In the genomic region with DNA sequence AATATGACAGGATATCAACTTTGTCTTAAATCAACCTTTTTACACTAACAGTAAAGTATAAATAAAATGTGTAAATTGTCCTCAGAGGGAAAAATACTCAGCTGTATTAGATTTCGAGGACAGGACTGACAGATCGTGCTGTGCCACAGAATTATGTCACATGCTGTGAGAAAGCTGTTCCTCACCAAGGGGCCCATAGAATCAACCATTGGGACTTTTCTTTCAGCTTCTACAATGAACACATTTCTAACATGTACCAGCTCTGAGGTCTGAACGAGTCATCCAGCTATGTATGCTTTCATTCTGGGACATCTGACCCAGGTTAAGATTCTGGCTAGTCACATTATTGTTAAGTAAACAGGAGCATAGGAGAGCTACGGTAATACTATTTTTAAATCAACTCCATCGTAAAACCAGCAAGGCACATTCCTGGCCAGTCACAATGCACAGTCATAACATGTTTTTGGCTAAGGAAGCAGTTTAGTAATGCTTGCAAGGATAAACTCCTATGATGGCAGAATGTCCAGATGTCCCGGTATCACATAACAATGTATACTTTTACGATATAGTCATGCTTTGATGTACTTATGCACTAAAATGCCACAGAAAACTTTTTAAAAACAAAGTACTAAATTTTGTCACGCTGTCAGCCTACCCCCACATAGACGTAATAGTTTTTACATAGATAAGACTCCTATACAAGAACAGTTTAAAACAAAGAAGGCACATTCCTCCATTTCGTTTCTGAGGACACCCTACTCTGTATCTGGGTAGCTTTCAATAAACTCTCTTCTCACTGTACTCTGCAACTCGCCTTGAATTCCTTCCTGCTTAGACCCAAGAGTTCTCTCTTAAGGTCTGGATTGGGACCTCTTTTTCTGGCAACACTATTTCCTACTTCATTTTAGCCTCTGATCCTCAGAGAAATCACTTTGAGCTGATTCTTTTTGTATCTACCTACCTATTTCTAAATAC, we compare ENCODE assay signal across 13 cellular contexts. TPM values are rescaled to one million over a fixed set of nuclear protein-coding genes. Genes with fewer than 3 reads are reported as not detected.
DNase-seq lines count a peak whose midpoint lies in the region; ATAC-seq, FAIRE-seq and TF ChIP-seq lines count a peak whose summit lies in the region.
"Had no signal": no experiment of that assay in that cellular context is flagged by ENCODE, and none has a peak within 500 bp of the region (broad histone marks: within the 10 kb centered on the region; RNA-seq: fewer than 3 reads in every experiment).

No MANE protein-coding gene starts in this region.

- peak; percentile 54 for DNase-seq in brain pericyte (ENCODE audit: low read depth, low spot score)
- peak; percentile 26 for DNase-seq in left kidney (ENCODE audit: low read depth, low spot score)
- DNase-seq in transverse colon, result no peak
- DNase-seq in activated CD4-positive, CD25-positive, alpha-beta regulatory T cell (lab: John Stamatoyannopoulos, UW), result no peak
- DNase-seq in right cardiac atrium, result no peak
- no peak for DNase-seq in GM12891 (ENCODE audit: insufficient read length, low spot score)
- no peak for DNase-seq in activated naive CD4-positive, alpha-beta T cell treated with Interleukin-2 at 50 U/mL for 16 hours
- DNase-seq: activated B cell treated with CpG ODN at 0.5 μM for 24 hours, DMS53, Kasumi-1, naive B cell had no signal

- 26 to 42% methylated on average over 9 to 11 of the region's 11 CpGs for WGBS in transverse colon (ENCODE audit: low coverage in 1 of 2), 2 donors
- 48% methylated on average over 11 of the region's 11 CpGs for WGBS in right cardiac atrium

- H3K9me3 ChIP-seq in HEK293 (ENCODE audit: control insufficient read depth, insufficient read depth, low read depth, low read length) (no peaks in the 10 kb centered on the region), transverse colon (no peaks in the 10 kb centered on the region), right cardiac atrium (ENCODE audit: control insufficient read depth, low read length) (no peaks in the 10 kb centered on the region)

- H3K4me3 ChIP-seq in HEK293 (ENCODE audit: low read depth, low read length) (no peak overlapping the region), transverse colon (no peak overlapping the region), right cardiac atrium (ENCODE audit: low read length) (no peak overlapping the region)

- no peak for ATAC-seq in right cardiac atrium

- POLR2A ChIA-PET in HEK293 (lab: Yijun Ruan, JAX), result no interaction called here

- CTCF ChIA-PET in HEK293 (lab: Yijun Ruan, JAX), result interaction anchor here (0.6 to 1.5 kb wide), 3 partner anchors 27 to 180 kb away, joined by 3 to 5 read pairs (median 3); a partner anchor contains a TSS

- no peak for FAIRE-seq in GM12891 (lab: Jason Lieb, UNC)

- H3K27ac ChIP-seq in HEK293 (ENCODE audit: extremely low read depth, low read depth, low read length), result no peak overlapping the region
- H3K27ac ChIP-seq in transverse colon, result peak overlapping the region; percentile 27 to 68 (median 50)
- no peak overlapping the region for H3K27ac ChIP-seq in right cardiac atrium (ENCODE audit: low read length)

- TF ChIP-seq POLR2A in transverse colon (IDR thresholded peaks at IDR 0.05) (no peak), GM12891 (IDR thresholded peaks at IDR 0.05; ENCODE audit: low read depth, low read length) (no peak)

- peak; percentile 47 for TF ChIP-seq EP300 in transverse colon (IDR thresholded peaks at IDR 0.05; ENCODE audit: low read depth)

- H3K4me1 ChIP-seq in HEK293 (ENCODE audit: control insufficient read depth, insufficient read depth, low read length) (no peaks in the 10 kb centered on the region), transverse colon (no peaks in the 10 kb centered on the region), right cardiac atrium (ENCODE audit: control insufficient read depth, insufficient read depth, low read length) (no peaks in the 10 kb centered on the region)

- H3K36me3 ChIP-seq in HEK293 (ENCODE audit: control insufficient read depth in 2 of 2, insufficient read depth in 1 of 2, low read length in 2 of 2), result no peaks in the 10 kb centered on the region
- H3K36me3 ChIP-seq in transverse colon, result no peaks in the 10 kb centered on the region

- in situ Hi-C loops in transverse colon (cut with MboI; ENCODE audit: low pct_ligation_motif_present in 1 of 4, low pct_unique_long_range_greater_than_20kb in 1 of 4, low sequenced_read_pairs in 3 of 4), result no loop called here

- H3K27me3 ChIP-seq in transverse colon (no peaks in the 10 kb centered on the region), right cardiac atrium (ENCODE audit: control insufficient read depth, insufficient read depth) (no peaks in the 10 kb centered on the region)

- TF ChIP-seq CTCF in HEK293 (tag by site-specific recombination; IDR thresholded peaks at IDR 0.05), result no peak
- no peak for TF ChIP-seq CTCF in transverse colon (IDR thresholded peaks at IDR 0.05)

- intact Hi-C loops in transverse colon (cut with DNase I; ENCODE audit: low total_unique reads), result no loop called here
- intact Hi-C loops in right cardiac atrium (cut with DNase I), result no loop called here

TF ChIP-seq in HEK293, 187 proteins besides CTCF, POLR2A, EP300 and RAD21 (continues in another document):
- TF ChIP-seq ZIC2 (tag by site-specific recombination; IDR thresholded peaks at IDR 0.05) (peak; percentile 48; the same call in 1 of the 2 replicates), ZSCAN16 (tag by site-specific recombination; IDR thresholded peaks at IDR 0.05) (no peak), ZNF596 (tag by site-specific recombination; IDR thresholded peaks at IDR 0.05) (no peak), ZNF155 (tag by site-specific recombination; IDR thresholded peaks at IDR 0.05) (no peak), ZNF335 (tag by site-specific recombination; conservative IDR thresholded peaks at IDR 0.05) (peak; percentile 83), ZNF341 (tag by site-specific recombination; IDR thresholded peaks at IDR 0.05; ENCODE audit: low read depth) (no peak), ZNF600 (tag by site-specific recombination; IDR thresholded peaks at IDR 0.05) (0 out of 2 replicates have a peak, but pooled peaks have one; percentile 25), ZNF555 (tag by site-specific recombination; conservative IDR thresholded peaks at IDR 0.05) (no peak), ZNF501 (tag by site-specific recombination; IDR thresholded peaks at IDR 0.05) (no peak), ZBTB7A (tag by site-specific recombination; IDR thresholded peaks at IDR 0.05; ENCODE audit: low read depth) (no peak)
- TF ChIP-seq, protein P1, sequence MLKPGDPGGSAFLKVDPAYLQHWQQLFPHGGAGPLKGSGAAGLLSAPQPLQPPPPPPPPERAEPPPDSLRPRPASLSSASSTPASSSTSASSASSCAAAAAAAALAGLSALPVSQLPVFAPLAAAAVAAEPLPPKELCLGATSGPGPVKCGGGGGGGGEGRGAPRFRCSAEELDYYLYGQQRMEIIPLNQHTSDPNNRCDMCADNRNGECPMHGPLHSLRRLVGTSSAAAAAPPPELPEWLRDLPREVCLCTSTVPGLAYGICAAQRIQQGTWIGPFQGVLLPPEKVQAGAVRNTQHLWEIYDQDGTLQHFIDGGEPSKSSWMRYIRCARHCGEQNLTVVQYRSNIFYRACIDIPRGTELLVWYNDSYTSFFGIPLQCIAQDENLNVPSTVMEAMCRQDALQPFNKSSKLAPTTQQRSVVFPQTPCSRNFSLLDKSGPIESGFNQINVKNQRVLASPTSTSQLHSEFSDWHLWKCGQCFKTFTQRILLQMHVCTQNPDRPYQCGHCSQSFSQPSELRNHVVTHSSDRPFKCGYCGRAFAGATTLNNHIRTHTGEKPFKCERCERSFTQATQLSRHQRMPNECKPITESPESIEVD (tag by site-specific recombination; IDR thresholded peaks at IDR 0.05), result peak; percentile 74

TF ChIP-seq in GM12891, 5 proteins besides CTCF, POLR2A, EP300 and RAD21:
- TF ChIP-seq POU2F2 (IDR thresholded peaks at IDR 0.05; ENCODE audit: low read depth, low read length) (no peak), SPI1 (IDR thresholded peaks at IDR 0.05; ENCODE audit: low read depth, low read length) (no peak), PAX5 (IDR thresholded peaks at IDR 0.05; ENCODE audit: insufficient read depth, low read length, severe bottlenecking) (no peak), TAF1 (IDR thresholded peaks at IDR 0.05; ENCODE audit: low read depth, low read length) (no peak), POLR2AphosphoS5 (IDR thresholded peaks at IDR 0.05; ENCODE audit: low read depth, low read length) (no peak)

RNA-seq across cellular contexts. Expression of a gene that starts 27.4 kb away (rescaled TPM):
- total RNA-seq in transverse colon (1 to 10 TPM in 2 of 4 donors, under 1 TPM in 1, not detected in 1; 0.60 to 2.4 (median 1.1) TPM), right cardiac atrium (1 to 10 TPM; 1.5 to 2.1 (median 2.1) TPM)
- polyA plus RNA-seq in right cardiac atrium, result 0.48 TPM
- polyA plus RNA-seq in GM12891 (2012; ENCODE audit: low read depth, missing spikeins), result not detected
- total RNA-seq: activated B cell treated with CpG ODN at 0.5 μM for 24 hours; activated T-helper 1 cell treated with anti-CD3 and anti-CD28 coated beads, Interleukin-12 subunit alpha, Interleukin-12 subunit beta, Interleukin-2, Interleukin-4 antibody, amounts not matched to agents 30 ng/mL and 10 ng/mL and 1 ng/mL, durations not matched to agents 14 hours and 24 hours and 36 hours had no signal

RNA-seq across cellular contexts. Expression of a gene that starts 27.5 kb away (rescaled TPM):
- total RNA-seq in transverse colon, result under 1 TPM in 2 of 4 donors, not detected in 2; 0.41 to 0.48 TPM
- under 1 TPM in 1 of 4 donors, not detected in 3; 0.08 TPM for total RNA-seq in right cardiac atrium
- 0.05 TPM for polyA plus RNA-seq in right cardiac atrium
- 0.04 TPM for polyA plus RNA-seq in GM12891 (2012; ENCODE audit: low read depth, missing spikeins)

Comparison
In these comparisons a context has a peak if more than half of its experiments do, and no peak if none do; other contexts are left out.
1. H3K27ac ChIP-seq: peak in transverse colon (4 of 4); none in HEK293 (single experiment) and right cardiac atrium (single experiment).
2. DNase-seq: peak in brain pericyte (single experiment) and left kidney (single experiment); none in transverse colon (single experiment), activated CD4-positive, CD25-positive, alpha-beta regulatory T cell (0 of 4), right cardiac atrium (0 of 3), GM12891 (single experiment) and activated naive CD4-positive, alpha-beta T cell treated with Interleukin-2 at 50 U/mL for 16 hours (single experiment).